8 cellular contexts compared by ENCODE assay signal in genomic region chr19:52923782-52924593, GRCh38. TPM values are rescaled to one million over a fixed set of nuclear protein-coding genes. Genes with fewer than 3 reads are reported as not detected.
DNase-seq lines count a peak whose midpoint lies in the region; ATAC-seq, FAIRE-seq and TF ChIP-seq lines count a peak whose summit lies in the region.

No MANE protein-coding gene starts in this region.

- no peaks in the 10 kb centered on the region for H3K27me3 ChIP-seq in BLaER1 treated with 17β-estradiol and CSF1 and Interleukin-3, amounts not matched to agents 10 nM and 100 nM
- H3K27me3 ChIP-seq in IMR-90 (ENCODE audit: control insufficient read depth, insufficient read depth, low read length), result no peaks in the 10 kb centered on the region

- no peak overlapping the region for H3K27ac Mint-ChIP-seq in activated naive CD8-positive, alpha-beta T cell treated with anti-CD3 and anti-CD28 coated beads, Interleukin-2, amount 50 U/mL, for 24 hours

- H4K8ac ChIP-seq in IMR-90 (ENCODE audit: low read depth in 2 of 2, low read length in 2 of 2), result peak overlapping the region; percentile 48 to 69; a peak in 3 of 4 replicates

- dilution Hi-C loops in IMR-90 (cut with HindIII; ENCODE audit: low sequenced_read_pairs, unreplicated experiment), result no loop called here

- H3K27ac ChIP-seq in BLaER1 treated with 17β-estradiol and CSF1 and Interleukin-3, amounts not matched to agents 10 nM and 100 nM, result peak overlapping the region in 6 of 11 experiments; percentile 92 to 97 (median 94); a peak in 10 of 22 replicates
- no peak overlapping the region; the same call in 1 of the 2 replicates for H3K27ac ChIP-seq in IMR-90 (ENCODE audit: insufficient read depth, low read length)
- peak overlapping the region in 20 of 21 experiments; percentile 6 to 91 (median 84) for H3K27ac ChIP-seq in skin epidermis

- CTCF ChIA-PET in IMR-90 (lab: Yijun Ruan, JAX), result no interaction called here

- H2BK5ac ChIP-seq in IMR-90 (ENCODE audit: low read depth, low read length, poor library complexity, severe bottlenecking), result no peak overlapping the region

- peak overlapping the region; percentile 63 to 86 (median 79); a peak in 19 of 20 replicates for H3K4me3 ChIP-seq in BLaER1 treated with 17β-estradiol and CSF1 and Interleukin-3, amounts not matched to agents 10 nM and 100 nM
- peak overlapping the region; percentile 78 for H3K4me3 ChIP-seq in IMR-90 (ENCODE audit: insufficient read depth, low read depth, low read length)
- H3K4me3 ChIP-seq in iPS-18c (ENCODE audit: insufficient read depth, low read depth, low read length), result peak overlapping the region; percentile 83; the same call in 1 of the 2 replicates
- peak overlapping the region; percentile 48 to 63 (median 58) for H3K4me3 ChIP-seq in skin epidermis

- peaks cover 15% of the 10 kb centered on the region for H3K9me3 Mint-ChIP-seq in activated naive CD8-positive, alpha-beta T cell treated with anti-CD3 and anti-CD28 coated beads, Interleukin-2, amount 50 U/mL, for 24 hours

- no peak for FAIRE-seq in GM12891 (lab: Jason Lieb, UNC)

- no CpG with 5 or more reads among the region's 18 CpGs for WGBS in IMR-90 (ENCODE audit: extremely low coverage in 2 of 2, insufficient read length in 1 of 2), 2 experiments

- H3K4me1 ChIP-seq in BLaER1 treated with 17β-estradiol and CSF1 and Interleukin-3, amounts not matched to agents 10 nM and 100 nM, result peaks cover 19 to 33% (median 27%) of the 10 kb centered on the region in 10 experiments
- no peaks in the 10 kb centered on the region for H3K4me1 ChIP-seq in IMR-90 (ENCODE audit: control insufficient read depth, insufficient read depth, low read length)

- H3K36me3 Mint-ChIP-seq in activated naive CD8-positive, alpha-beta T cell treated with anti-CD3 and anti-CD28 coated beads, Interleukin-2, amount 50 U/mL, for 24 hours (ENCODE audit: low read depth), result peaks cover 40% of the 10 kb centered on the region

- peak overlapping the region; percentile 12; the same call in 1 of the 2 replicates for H3K4ac ChIP-seq in IMR-90 (ENCODE audit: low read depth, low read length)

- H4K20me1 ChIP-seq in BLaER1 treated with 17β-estradiol and CSF1 and Interleukin-3, amounts not matched to agents 10 nM and 100 nM, result no peaks in the 10 kb centered on the region; a peak in 1 of 22 replicates
- H4K20me1 ChIP-seq in IMR-90 (ENCODE audit: insufficient read depth, low read length), result no peaks in the 10 kb centered on the region

- no peak overlapping the region for H2AK5ac ChIP-seq in IMR-90 (ENCODE audit: low read depth, low read length)

- peak overlapping the region; percentile 21 for H2AFZ ChIP-seq in IMR-90 (replicated peaks; ENCODE audit: low read length, poor library complexity)

- peak overlapping the region; percentile 31; the same call in 1 of the 2 replicates for H4K5ac ChIP-seq in IMR-90 (ENCODE audit: low read depth, low read length)

- no peak overlapping the region for H2BK20ac ChIP-seq in IMR-90 (ENCODE audit: low read depth, low read length)

- POLR2A ChIA-PET in IMR-90 (lab: Charles Lee; ENCODE audit: unreplicated experiment), result no interaction called here

- H3K4me1 Mint-ChIP-seq in activated naive CD8-positive, alpha-beta T cell treated with anti-CD3 and anti-CD28 coated beads, Interleukin-2, amount 50 U/mL, for 24 hours, result peaks cover 25% of the 10 kb centered on the region

- peak overlapping the region; percentile 46 to 94 (median 86) for H3K4me2 ChIP-seq in BLaER1 treated with 17β-estradiol and CSF1 and Interleukin-3, amounts not matched to agents 10 nM and 100 nM
- peak overlapping the region; percentile 52 for H3K4me2 ChIP-seq in IMR-90 (ENCODE audit: low read depth, low read length)

- no peak for ATAC-seq in IMR-90 (ENCODE audit: low read depth)
- ATAC-seq in activated naive CD8-positive, alpha-beta T cell treated with anti-CD3 and anti-CD28 coated beads, Interleukin-2, amount 50 U/mL, for 24 hours, result no peak
- no peak for ATAC-seq in GM19351 (IDR thresholded peaks at IDR 0.05; ENCODE audit: unreplicated experiment)

- H2AK9ac ChIP-seq in IMR-90 (replicated peaks; ENCODE audit: low read depth, low read length, poor library complexity), result peak overlapping the region; percentile 37

- no peaks in the 10 kb centered on the region for H3K27me3 Mint-ChIP-seq in activated naive CD8-positive, alpha-beta T cell treated with anti-CD3 and anti-CD28 coated beads, Interleukin-2, amount 50 U/mL, for 24 hours

- H3K14ac ChIP-seq in IMR-90 (replicated peaks; ENCODE audit: low read depth, low read length), result no peak overlapping the region

- H3K9me3 ChIP-seq in BLaER1 treated with 17β-estradiol and CSF1 and Interleukin-3, amounts not matched to agents 10 nM and 100 nM (replicated peaks in 1 of 11), result peaks cover 0 to 7% (median 0%) of the 10 kb centered on the region in 11 experiments; a peak in 1 of 22 replicates
- H3K9me3 ChIP-seq in IMR-90 (ENCODE audit: control insufficient read depth, insufficient read depth, low read length) (no peaks in the 10 kb centered on the region), iPS-18c (ENCODE audit: control insufficient read depth, insufficient read depth, low read length) (no peaks in the 10 kb centered on the region)

- peak overlapping the region in 10 of 11 experiments; percentile 86 to 97 (median 94); a peak in 15 of 22 replicates for H3K9ac ChIP-seq in BLaER1 treated with 17β-estradiol and CSF1 and Interleukin-3, amounts not matched to agents 10 nM and 100 nM
- H3K9ac ChIP-seq in IMR-90 (ENCODE audit: low read depth, low read length), result no peak overlapping the region

- H3K9me1 ChIP-seq in IMR-90 (ENCODE audit: insufficient read depth, low read length), result no peaks in the 10 kb centered on the region

- DNase-seq in IMR-90 (no peak), GM12891 (ENCODE audit: insufficient read length, low spot score) (no peak)
- no peak for DNase-seq in activated naive CD8-positive, alpha-beta T cell treated with anti-CD3 and anti-CD28 coated beads, Interleukin-2, amount 50 U/mL, for 24 hours
- no peak for DNase-seq in central memory CD4-positive, alpha-beta T cell

- peaks cover 16 to 43% (median 31%) of the 10 kb centered on the region in 11 experiments for H3K36me3 ChIP-seq in BLaER1 treated with 17β-estradiol and CSF1 and Interleukin-3, amounts not matched to agents 10 nM and 100 nM
- H3K36me3 ChIP-seq in IMR-90 (ENCODE audit: control insufficient read depth, insufficient read depth, low read length), result peaks cover 1% of the 10 kb centered on the region

- no peak overlapping the region for H3K56ac ChIP-seq in IMR-90 (ENCODE audit: extremely low read depth, insufficient read depth, low read length)

- intact Hi-C loops in IMR-90 (cut with micrococcal nuclease), result loop anchor here (2.0 kb wide), 1 partner anchor 39 kb away; the partner anchor contains the start of gene ZNF816

- TF ChIP-seq RAD21 in IMR-90 (IDR thresholded peaks at IDR 0.05; ENCODE audit: low read length), result no peak

- H3K4me3 Mint-ChIP-seq in activated naive CD8-positive, alpha-beta T cell treated with anti-CD3 and anti-CD28 coated beads, Interleukin-2, amount 50 U/mL, for 24 hours, result peak overlapping the region; percentile 86

- H2BK15ac ChIP-seq in IMR-90 (ENCODE audit: low read depth, low read length), result no peak overlapping the region

- BruUV-seq in IMR-90 (replicated peaks; lab: Mats Ljungman, UMichigan), result no TSS peak

- TF ChIP-seq POLR2A in IMR-90 (IDR thresholded peaks at IDR 0.05; ENCODE audit: low read depth, low read length) (no peak), GM12891 (IDR thresholded peaks at IDR 0.05; ENCODE audit: low read depth, low read length) (no peak)

- no peak overlapping the region for H3K23ac ChIP-seq in IMR-90 (ENCODE audit: low read depth, low read length)

- H3K79me1 ChIP-seq in IMR-90 (ENCODE audit: low read depth in 1 of 2, low read length in 2 of 2), result peaks cover 0 to 7% of the 10 kb centered on the region in 2 experiments; a peak in 1 of 4 replicates

- no peak overlapping the region for H2BK120ac ChIP-seq in IMR-90 (ENCODE audit: low read depth, low read length)

- in situ Hi-C loops in IMR-90 (cut with MboI; ENCODE audit: low sequenced_read_pairs), result no loop called here

- no peak overlapping the region for H4K91ac ChIP-seq in IMR-90 (ENCODE audit: insufficient read depth, low read depth, low read length)

- H3K18ac ChIP-seq in IMR-90 (ENCODE audit: low read depth, low read length), result no peak overlapping the region

- no peak for TF ChIP-seq CTCF in IMR-90 (conservative IDR thresholded peaks at IDR 0.05; ENCODE audit: low read depth, low read length)

TF ChIP-seq in IMR-90, 13 proteins besides CTCF, POLR2A, EP300 and RAD21:
- TF ChIP-seq CEBPB (IDR thresholded peaks at IDR 0.05; ENCODE audit: low read depth, low read length) (peak; percentile 34; the same call in 1 of the 2 replicates), CHD1 (IDR thresholded peaks at IDR 0.05; ENCODE audit: low read depth, low read length) (no peak)

TF ChIP-seq in GM12891, 5 proteins besides CTCF, POLR2A, EP300 and RAD21:
- TF ChIP-seq POU2F2 (IDR thresholded peaks at IDR 0.05; ENCODE audit: low read depth, low read length), result no peak
- no peak for TF ChIP-seq SPI1 (IDR thresholded peaks at IDR 0.05; ENCODE audit: low read depth, low read length)

RNA-seq across cellular contexts. Expression of gene ZNF888, which starts 0.8 kb away (rescaled TPM):
- 6.1 TPM in 2 replicates for total RNA-seq in IMR-90 (2012; rRNA removed)
- polyA plus RNA-seq in IMR-90 (2012; rRNA removed), result 0.50 and 0.82 TPM in 2 replicates
- polyA plus RNA-seq in IMR-90 (2012; cell fraction: cytosol; rRNA removed), result 0.10 and 0.15 TPM in 2 replicates
- polyA plus RNA-seq in IMR-90 (2012; cell fraction: nucleus; rRNA removed; ENCODE audit: low replicate concordance), result 0.18 and 2.2 TPM in 2 replicates
- polyA plus RNA-seq in GM12891 (2012; ENCODE audit: low read depth, missing spikeins), result 2.0 TPM

RNA-seq across cellular contexts. Expression of gene ZNF320, which starts 26.6 kb away (rescaled TPM):
- total RNA-seq in IMR-90 (2012; rRNA removed), result 4.7 and 5.0 TPM in 2 replicates
- 1.9 and 3.4 TPM in 2 replicates for polyA plus RNA-seq in IMR-90 (2012; rRNA removed)
- polyA plus RNA-seq in IMR-90 (2012; cell fraction: cytosol; rRNA removed), result 1.2 and 1.5 TPM in 2 replicates
- 4.1 and 10.8 TPM in 2 replicates for polyA plus RNA-seq in IMR-90 (2012; cell fraction: nucleus; rRNA removed; ENCODE audit: low replicate concordance)
- 2.2 TPM for polyA plus RNA-seq in GM12891 (2012; ENCODE audit: low read depth, missing spikeins)

RNA-seq across cellular contexts. Expression of gene ZNF816, which starts 38.7 kb away (rescaled TPM):
- 10.0 and 12.0 TPM in 2 replicates for total RNA-seq in IMR-90 (2012; rRNA removed)
- polyA plus RNA-seq in IMR-90 (2012; rRNA removed), result 1.2 and 1.6 TPM in 2 replicates
- polyA plus RNA-seq in IMR-90 (2012; cell fraction: cytosol; rRNA removed), result 0.37 and 0.43 TPM in 2 replicates
- 0.38 and 2.2 TPM in 2 replicates for polyA plus RNA-seq in IMR-90 (2012; cell fraction: nucleus; rRNA removed; ENCODE audit: low replicate concordance)
- 4.8 TPM for polyA plus RNA-seq in GM12891 (2012; ENCODE audit: low read depth, missing spikeins)
